In the genomic region with DNA sequence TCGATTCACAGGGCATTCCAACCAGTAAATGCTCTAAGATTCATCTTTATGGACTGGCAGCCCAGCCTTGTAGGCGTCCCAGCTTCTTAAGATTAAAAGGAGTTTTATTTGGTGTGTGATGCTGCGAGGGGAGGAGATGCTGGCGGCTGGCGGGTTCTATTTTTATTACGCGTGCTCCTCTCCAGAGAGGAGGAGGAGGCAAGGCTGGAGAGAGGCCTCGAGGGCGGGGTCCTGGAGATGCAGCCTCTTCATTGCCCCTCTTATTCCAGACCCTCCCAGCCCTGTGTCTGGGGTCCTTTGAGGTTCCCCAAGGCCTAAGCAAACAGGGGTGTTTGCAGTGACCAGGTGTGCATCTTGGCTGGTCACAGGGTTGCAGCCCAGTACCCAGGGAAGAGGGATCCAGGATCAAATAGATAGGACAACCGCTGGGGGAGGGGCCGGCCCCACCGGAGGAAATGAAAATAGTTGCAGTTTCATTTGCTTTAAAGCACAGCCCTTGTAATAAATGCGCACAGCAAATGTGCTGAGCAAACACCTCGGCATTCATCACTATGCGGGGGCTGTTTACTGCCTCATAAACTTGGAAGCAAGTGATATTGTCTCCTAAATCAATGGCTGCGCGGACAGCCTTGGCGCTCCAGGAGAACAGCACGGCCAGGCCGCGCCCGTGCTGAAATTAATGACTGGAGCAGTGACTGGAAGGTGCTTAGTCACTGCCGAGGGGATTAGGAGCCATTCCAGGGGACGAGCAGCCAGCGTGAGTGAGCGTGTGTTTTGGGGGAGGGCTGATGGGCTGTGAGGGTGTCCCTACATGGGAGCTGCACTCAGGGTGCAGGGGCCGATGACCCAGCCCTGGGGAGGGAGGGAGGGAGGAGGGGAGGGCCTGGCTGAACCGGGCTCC, we compare ENCODE assay signal across 8 cellular contexts.
DNase-seq lines count a peak whose midpoint lies in the region; ATAC-seq and TF ChIP-seq lines count a peak whose summit lies in the region.

No MANE protein-coding gene starts in this region.

- H3K9me3 ChIP-seq in colonic mucosa, result no peaks in the 10 kb centered on the region

- no peaks in the 10 kb centered on the region for H3K4me1 ChIP-seq in colonic mucosa

- DNase-seq in EL, result peak; percentile 64
- DNase-seq in NCI-H446 (lab: John Stamatoyannopoulos, UW), result peak; percentile 25 to 53
- DNase-seq in colonic mucosa, result peak; percentile 71
- no peak for DNase-seq in naive B cell
- no peak for DNase-seq in SW 1271 (lab: John Stamatoyannopoulos, UW)
- DNase-seq in foreskin melanocyte, result no peak

- H3K36me3 Mint-ChIP-seq in naive B cell, result peaks cover 6 to 13% of the 10 kb centered on the region in 2 donors

- peak overlapping the region; percentile 16 for H3K4me3 ChIP-seq in colonic mucosa

- peak overlapping the region; percentile 78 for H3K27ac ChIP-seq in colonic mucosa

- no peak overlapping the region for H3K27ac Mint-ChIP-seq in naive B cell

- peak overlapping the region; percentile 17 to 41 for H3K9ac ChIP-seq in colonic mucosa (ENCODE audit: low read depth in 2 of 2, low read length in 2 of 2)

- peak overlapping the region in 6 of 8 donors; percentile 1 to 65 (median 43) for H3K4me3 Mint-ChIP-seq in naive B cell

- H3K4me1 Mint-ChIP-seq in naive B cell, result peaks cover 7 to 15% (median 9%) of the 10 kb centered on the region in 3 donors

- no peaks in the 10 kb centered on the region for H3K36me3 ChIP-seq in colonic mucosa

- H3K27me3 ChIP-seq in colonic mucosa, result peaks cover 12% of the 10 kb centered on the region

- TF ChIP-seq CTCF in colonic mucosa (IDR thresholded peaks at IDR 0.05), result no peak

- H3K9me3 Mint-ChIP-seq in naive B cell, result peaks cover 6 to 13% (median 7%) of the 10 kb centered on the region in 7 donors

- H3K27me3 Mint-ChIP-seq in naive B cell, result peaks cover 28 to 52% (median 51%) of the 10 kb centered on the region in 3 donors

- ATAC-seq in naive B cell (ENCODE audit: low read depth in 2 of 2) (no peak), GM19328 (IDR thresholded peaks at IDR 0.05; ENCODE audit: unreplicated experiment) (no peak), GM18520 (IDR thresholded peaks at IDR 0.05; ENCODE audit: unreplicated experiment) (no peak)

- intact Hi-C loops in colonic mucosa (cut with DNase I), result no loop called here

Comparison
In these comparisons a context has a peak if more than half of its experiments do, and no peak if none do; other contexts are left out.
1. DNase-seq: peak in EL (single experiment), NCI-H446 (2 of 2) and colonic mucosa (single experiment); none in naive B cell (single experiment), SW 1271 (0 of 2) and foreskin melanocyte (single experiment).